15 cellular contexts compared by ENCODE assay signal in the genomic region with DNA sequence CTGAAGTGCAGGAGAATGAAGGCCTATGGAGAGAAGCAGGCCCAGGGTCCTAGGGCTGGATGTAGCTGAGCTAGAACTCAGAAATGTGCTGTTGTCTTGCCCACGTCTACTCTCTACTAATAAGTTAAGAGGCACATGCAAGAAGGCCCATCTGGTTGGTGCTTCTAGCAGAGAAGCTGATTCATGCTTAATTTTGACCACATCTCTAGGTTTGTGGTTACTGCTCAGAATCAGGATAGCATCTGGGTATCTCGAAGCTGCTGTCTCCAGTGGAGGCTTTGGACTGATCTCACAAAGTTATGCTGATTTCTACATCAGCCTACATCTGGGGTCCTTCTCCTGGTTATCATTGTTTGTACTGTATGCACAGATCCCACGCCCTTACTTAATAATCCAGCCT.
DNase-seq lines count a peak whose midpoint lies in the region; ATAC-seq, FAIRE-seq and TF ChIP-seq lines count a peak whose summit lies in the region.
"Had no signal": no experiment of that assay in that cellular context is flagged by ENCODE, and none has a peak within 500 bp of the region (broad histone marks: within the 10 kb centered on the region; RNA-seq: fewer than 3 reads in every experiment).

No MANE protein-coding gene starts in this region.

- no peak for FAIRE-seq in bronchial epithelial cell (lab: Jason Lieb, UNC)

- TF ChIP-seq CTCF in bronchial epithelial cell (IDR thresholded peaks at IDR 0.05; ENCODE audit: insufficient read depth, low read length, severe bottlenecking) (no peak), GM13976 (IDR thresholded peaks at IDR 0.05; ENCODE audit: borderline replicate concordance, control extremely low read depth, extremely low read depth, insufficient read depth, missing control alignments) (no peak), upper lobe of left lung (IDR thresholded peaks at IDR 0.05) (no peak)

- H3K4me3 ChIP-seq in bronchial epithelial cell (ENCODE audit: low read depth, low read length) (no peak overlapping the region), upper lobe of left lung (no peak overlapping the region)
- H3K4me3 ChIP-seq: gastrocnemius medialis, spleen had no signal

- no peaks in the 10 kb centered on the region for H3K4me1 ChIP-seq in upper lobe of left lung
- H3K4me1 ChIP-seq: gastrocnemius medialis had no signal

- 61 to 74% methylated on average over 3 of the region's 3 CpGs for WGBS in upper lobe of left lung, 2 donors

- H3K27ac ChIP-seq in upper lobe of left lung: no peak overlapping the region
- H3K27ac ChIP-seq: brain microvascular endothelial cell, gastrocnemius medialis, spleen had no signal

- TF ChIP-seq POLR2A in upper lobe of left lung (IDR thresholded peaks at IDR 0.05): no peak

- no peaks in the 10 kb centered on the region for H3K9me3 Mint-ChIP-seq in activated T-cell treated with anti-CD3 and anti-CD28 coated beads, Interleukin-2, amount 50 U/mL, for 4 hours
- H3K9me3 Mint-ChIP-seq: immature natural killer cell had no signal

- H3K27me3 ChIP-seq in bronchial epithelial cell (ENCODE audit: control insufficient read depth, insufficient read depth, low read length): no peaks in the 10 kb centered on the region
- H3K27me3 ChIP-seq in upper lobe of left lung: no peaks in the 10 kb centered on the region
- H3K27me3 ChIP-seq: brain microvascular endothelial cell, gastrocnemius medialis, spleen had no signal

- TF ChIP-seq EP300 in upper lobe of left lung (IDR thresholded peaks at IDR 0.05): no peak

- no peaks in the 10 kb centered on the region for H3K36me3 ChIP-seq in bronchial epithelial cell (ENCODE audit: control insufficient read depth, insufficient read depth, low read length)
- no peaks in the 10 kb centered on the region for H3K36me3 ChIP-seq in upper lobe of left lung
- H3K36me3 ChIP-seq: brain microvascular endothelial cell, gastrocnemius medialis, spleen had no signal

- DNase-seq in activated T-cell treated with anti-CD3 and anti-CD28 coated beads, Interleukin-2, amount 50 U/mL, for 4 hours: no peak
- DNase-seq in activated T-cell treated with anti-CD3 and anti-CD28 coated beads, Interleukin-2, amount 50 U/mL, for 48 hours: no peak
- DNase-seq in NCI-H226 (peak; percentile 16), bronchial epithelial cell (ENCODE audit: low read depth) (peak; percentile 10), GM13976 (ENCODE audit: low spot score) (no peak), DMS79 (lab: John Stamatoyannopoulos, UW) (no peak), upper lobe of left lung (no peak)
- no peak for DNase-seq in stimulated activated naive CD8-positive, alpha-beta T cell treated with anti-CD3 and anti-CD28 coated beads, Interleukin-15, Interleukin-2, amounts not matched to agents 100 U/mL and 50 U/mL, for 24 hours
- DNase-seq: activated CD4-positive, alpha-beta T cell treated with anti-CD3 and anti-CD28 coated beads for 1 hour; brain microvascular endothelial cell; effector CD8-positive, alpha-beta T cell; gastrocnemius medialis; immature natural killer cell; NCI-H1105; spleen had no signal

- H3K9me3 ChIP-seq in upper lobe of left lung: no peaks in the 10 kb centered on the region
- H3K9me3 ChIP-seq: gastrocnemius medialis, spleen had no signal

- peak; percentile 52 to 68 for ATAC-seq in activated T-cell treated with anti-CD3 and anti-CD28 coated beads, Interleukin-2, amount 50 U/mL, for 4 hours
- ATAC-seq in stimulated activated naive CD8-positive, alpha-beta T cell treated with anti-CD3 and anti-CD28 coated beads, Interleukin-15, Interleukin-2, amounts not matched to agents 100 U/mL and 50 U/mL, for 24 hours: peak; percentile 72
- no peak for ATAC-seq in upper lobe of left lung (ENCODE audit: low FRiP score in 2 of 2)
- ATAC-seq: gastrocnemius medialis had no signal

- no peak overlapping the region for H3K4me3 Mint-ChIP-seq in activated T-cell treated with anti-CD3 and anti-CD28 coated beads, Interleukin-2, amount 50 U/mL, for 4 hours
- H3K4me3 Mint-ChIP-seq: immature natural killer cell had no signal

- no peaks in the 10 kb centered on the region for H3K4me1 Mint-ChIP-seq in activated T-cell treated with anti-CD3 and anti-CD28 coated beads, Interleukin-2, amount 50 U/mL, for 4 hours (ENCODE audit: low read depth)

- peaks cover 3% of the 10 kb centered on the region for H3K27me3 Mint-ChIP-seq in activated T-cell treated with anti-CD3 and anti-CD28 coated beads, Interleukin-2, amount 50 U/mL, for 4 hours (ENCODE audit: low read depth)

- in situ Hi-C loops in GM13976 (cut with MboI; ENCODE audit: low sequenced_read_pairs, unreplicated experiment): no loop called here

- no peaks in the 10 kb centered on the region for H3K36me3 Mint-ChIP-seq in activated T-cell treated with anti-CD3 and anti-CD28 coated beads, Interleukin-2, amount 50 U/mL, for 4 hours (ENCODE audit: insufficient read depth)
- H3K36me3 Mint-ChIP-seq: immature natural killer cell had no signal

Comparison
In these comparisons a context has a peak if more than half of its experiments do, and no peak if none do; other contexts are left out.
1. ATAC-seq: peak in activated T-cell treated with anti-CD3 and anti-CD28 coated beads, Interleukin-2, amount 50 U/mL, for 4 hours (2 of 2) and stimulated activated naive CD8-positive, alpha-beta T cell treated with anti-CD3 and anti-CD28 coated beads, Interleukin-15, Interleukin-2, amounts not matched to agents 100 U/mL and 50 U/mL, for 24 hours (single experiment); none in upper lobe of left lung (0 of 2).
2. DNase-seq: peak in NCI-H226 (single experiment) and bronchial epithelial cell (single experiment); none in activated T-cell treated with anti-CD3 and anti-CD28 coated beads, Interleukin-2, amount 50 U/mL, for 4 hours (single experiment), activated T-cell treated with anti-CD3 and anti-CD28 coated beads, Interleukin-2, amount 50 U/mL, for 48 hours (0 of 2), stimulated activated naive CD8-positive, alpha-beta T cell treated with anti-CD3 and anti-CD28 coated beads, Interleukin-15, Interleukin-2, amounts not matched to agents 100 U/mL and 50 U/mL, for 24 hours (single experiment), GM13976 (single experiment), DMS79 (single experiment) and upper lobe of left lung (0 of 2).